25 cellular contexts compared by ENCODE assay signal in genomic region chr4:15711762-15712161, GRCh38.
"Had no signal": no experiment of that assay in that cellular context is flagged by ENCODE, and none has a peak within 500 bp of the region (broad histone marks: within the 10 kb centered on the region; RNA-seq: fewer than 3 reads in every experiment).

No MANE protein-coding gene starts in this region.

- H3K4me1 Mint-ChIP-seq: endodermal cell had no signal

- H3K4me1 ChIP-seq: colonic mucosa, gastrocnemius medialis, left lung had no signal

- H3K36me3 ChIP-seq: colonic mucosa, esophagus squamous epithelium, gastrocnemius medialis, lower lobe of right lung had no signal

- H3K27me3 Mint-ChIP-seq: dendritic cell treated with granulocyte-macrophage colony-stimulating factor and Interleukin-4, amounts not matched to agents 40 ng/mL and 50 ng/mL, for 4 days had no signal

- H3K27me3 ChIP-seq: colonic mucosa, gastrocnemius medialis, heart right ventricle, left lung had no signal

- H3K9me3 ChIP-seq: colonic mucosa, esophagus squamous epithelium, gastrocnemius medialis, heart right ventricle, left lung, lower lobe of right lung, mucosa of descending colon had no signal

- H3K36me3 Mint-ChIP-seq: immature natural killer cell, mesothelial cell of epicardium had no signal

- H3K27ac ChIP-seq: colonic mucosa, epithelial cell of prostate, esophagus squamous epithelium, gastrocnemius medialis, heart right ventricle, left lung, lower lobe of right lung had no signal

- H3K9me3 Mint-ChIP-seq: dendritic cell treated with granulocyte-macrophage colony-stimulating factor and Interleukin-4, amounts not matched to agents 40 ng/mL and 50 ng/mL, for 4 days; effector memory CD8-positive, alpha-beta T cell; endodermal cell; immature natural killer cell; mesothelial cell of epicardium had no signal

- DNase-seq: colonic mucosa; cortex of kidney; effector CD8-positive, alpha-beta T cell; effector memory CD8-positive, alpha-beta T cell; endodermal cell; erythroblast; esophagus squamous epithelium; foreskin fibroblast; foreskin melanocyte; gastrocnemius medialis; glutamatergic neuron; head of caudate nucleus; heart right ventricle; hypothalamus; immature natural killer cell; left cardiac atrium; left lung; left ventricle myocardium superior; lower lobe of right lung; mesenchymal stem cell; mucosa of descending colon had no signal

- H3K27ac Mint-ChIP-seq: dendritic cell treated with granulocyte-macrophage colony-stimulating factor and Interleukin-4, amounts not matched to agents 40 ng/mL and 50 ng/mL, for 4 days; effector memory CD8-positive, alpha-beta T cell; endodermal cell; mesothelial cell of epicardium had no signal

- H3K4me3 Mint-ChIP-seq: dendritic cell treated with granulocyte-macrophage colony-stimulating factor and Interleukin-4, amounts not matched to agents 40 ng/mL and 50 ng/mL, for 4 days; effector memory CD8-positive, alpha-beta T cell; endodermal cell; immature natural killer cell; mesothelial cell of epicardium had no signal

- H3K4me3 ChIP-seq: colonic mucosa, esophagus squamous epithelium, gastrocnemius medialis, heart right ventricle, left lung, lower lobe of right lung, mucosa of descending colon had no signal

- ATAC-seq: effector memory CD8-positive, alpha-beta T cell; esophagus mucosa; gastrocnemius medialis; heart right ventricle; left cardiac atrium; left lung; left ventricle myocardium superior; lower lobe of right lung; mucosa of descending colon had no signal
